In genomic region chr7:66837007-66837406, GRCh38 we compare ENCODE assay signal across 8 cellular contexts.
DNase-seq lines count a peak whose midpoint lies in the region; ATAC-seq, FAIRE-seq and TF ChIP-seq lines count a peak whose summit lies in the region.

No MANE protein-coding gene starts in this region.

- POLR2A ChIA-PET in MCF 10A (lab: Yijun Ruan, JAX) = no interaction called here

- H3K27ac Mint-ChIP-seq in MCF 10A (ENCODE audit: low read depth, unreplicated experiment) = no peak overlapping the region

- TF ChIP-seq CTCF in MCF 10A (IDR thresholded peaks at IDR 0.05; ENCODE audit: unreplicated experiment) = peak; percentile 64
- TF ChIP-seq CTCF in breast epithelium (IDR thresholded peaks at IDR 0.05) = no peak
- TF ChIP-seq CTCF in OCI-LY3 (IDR thresholded peaks at IDR 0.05; ENCODE audit: low read depth, low read length) = peak; percentile 66
- TF ChIP-seq CTCF in colonic mucosa (IDR thresholded peaks at IDR 0.05) = no peak
- TF ChIP-seq CTCF in gastroesophageal sphincter (IDR thresholded peaks at IDR 0.05) = no peak

- no peak for ATAC-seq in HG03196 (IDR thresholded peaks at IDR 0.05; ENCODE audit: unreplicated experiment)
- ATAC-seq in gastroesophageal sphincter = no peak

- H3K4me3 ChIP-seq in breast epithelium (no peak overlapping the region), OCI-LY3 (ENCODE audit: low read length) (no peak overlapping the region), colonic mucosa (no peak overlapping the region), gastroesophageal sphincter (no peak overlapping the region)

- H3K27ac ChIP-seq in breast epithelium = no peak overlapping the region
- H3K27ac ChIP-seq in OCI-LY3 (ENCODE audit: low read length) = no peak overlapping the region
- no peak overlapping the region for H3K27ac ChIP-seq in colonic mucosa
- H3K27ac ChIP-seq in gastroesophageal sphincter = no peak overlapping the region

- H3K36me3 ChIP-seq in breast epithelium (no peaks in the 10 kb centered on the region), OCI-LY3 (replicated peaks; ENCODE audit: low read depth, low read length) (no peaks in the 10 kb centered on the region), colonic mucosa (no peaks in the 10 kb centered on the region), gastroesophageal sphincter (no peaks in the 10 kb centered on the region)

- H3K4me3 Mint-ChIP-seq in MCF 10A (ENCODE audit: unreplicated experiment) = no peak overlapping the region

- H3K27me3 ChIP-seq in breast epithelium (no peaks in the 10 kb centered on the region), OCI-LY3 (ENCODE audit: low read depth, low read length) (no peaks in the 10 kb centered on the region), colonic mucosa (no peaks in the 10 kb centered on the region), gastroesophageal sphincter (no peaks in the 10 kb centered on the region)

- H3K79me2 ChIP-seq in OCI-LY3 (ENCODE audit: low read length) = no peaks in the 10 kb centered on the region

- CTCF ChIA-PET in MCF 10A (lab: Yijun Ruan, JAX) = interaction anchor here (0.7 to 1.0 kb wide), 2 partner anchors 132 to 163 kb away, joined by 3 to 5 read pairs; no protein-coding TSS in a partner anchor

- H2AFZ ChIP-seq in OCI-LY3 (ENCODE audit: low read depth, low read length) = 0 out of 2 replicates have a peak overlapping the region, but pooled peaks have one; percentile 54

- no peaks in the 10 kb centered on the region for H3K4me1 ChIP-seq in breast epithelium
- no peaks in the 10 kb centered on the region for H3K4me1 ChIP-seq in OCI-LY3 (ENCODE audit: low read length)
- no peaks in the 10 kb centered on the region for H3K4me1 ChIP-seq in colonic mucosa
- no peaks in the 10 kb centered on the region for H3K4me1 ChIP-seq in gastroesophageal sphincter

- H3K27me3 Mint-ChIP-seq in MCF 10A (ENCODE audit: insufficient read depth, unreplicated experiment) = no peaks in the 10 kb centered on the region

- WGBS in gastroesophageal sphincter (ENCODE audit: low coverage in 1 of 2), 2 donors = 20 to 32% methylated on average over 5 of the region's 5 CpGs

- H3K36me3 Mint-ChIP-seq in MCF 10A (ENCODE audit: insufficient read depth, unreplicated experiment) = no peaks in the 10 kb centered on the region

- TF ChIP-seq EP300 in gastroesophageal sphincter (IDR thresholded peaks at IDR 0.05) = no peak

- H3K9ac ChIP-seq in OCI-LY3 (ENCODE audit: low read length) (no peak overlapping the region), colonic mucosa (ENCODE audit: low read depth in 2 of 2, low read length in 2 of 2) (no peak overlapping the region)

- FAIRE-seq in HTR-8/SVneo (lab: Jason Lieb, UNC) = no peak

- H3K9me3 ChIP-seq in breast epithelium (no peaks in the 10 kb centered on the region), OCI-LY3 (ENCODE audit: insufficient read depth, low read length) (no peaks in the 10 kb centered on the region), colonic mucosa (no peaks in the 10 kb centered on the region), gastroesophageal sphincter (no peaks in the 10 kb centered on the region)

- intact Hi-C loops in MCF 10A (cut with micrococcal nuclease) = no loop called here
- intact Hi-C loops in breast epithelium (cut with DNase I; ENCODE audit: low total_unique reads) = no loop called here
- intact Hi-C loops in colonic mucosa (cut with DNase I) = no loop called here

- TF ChIP-seq POLR2A in breast epithelium (IDR thresholded peaks at IDR 0.05) (no peak), gastroesophageal sphincter (IDR thresholded peaks at IDR 0.05) (no peak)

- no TSS peak for BruUV-seq in MCF 10A (replicated peaks; lab: Mats Ljungman, UMichigan)

- no peak overlapping the region for H3K4me2 ChIP-seq in OCI-LY3 (ENCODE audit: low read length)

- H4K20me1 ChIP-seq in OCI-LY3 (ENCODE audit: insufficient read depth, low read length) = no peaks in the 10 kb centered on the region

- no peaks in the 10 kb centered on the region for H3K9me3 Mint-ChIP-seq in MCF 10A (ENCODE audit: unreplicated experiment)

- no peaks in the 10 kb centered on the region for H3K4me1 Mint-ChIP-seq in MCF 10A (ENCODE audit: insufficient read depth, unreplicated experiment)

- DNase-seq in MCF 10A (ENCODE audit: unreplicated experiment) (peak; percentile 78), breast epithelium (ENCODE audit: low spot score in 2 of 2) (no peak), colonic mucosa (peak; percentile 71), HTR-8/SVneo (ENCODE audit: insufficient read length, low spot score) (no peak)
- peak in 2 of 3 donors; percentile 49 to 56 for DNase-seq in stimulated activated CD4-positive, alpha-beta T cell treated with anti-CD3 and anti-CD28 coated beads, Interleukin-12 subunit alpha, Interleukin-12 subunit beta, amount 100 ng/mL, for 48 hours (ENCODE audit: low read depth in 2 of 3, low spot score in 1 of 3)

Comparison
In these comparisons a context has a peak if more than half of its experiments do, and no peak if none do; other contexts are left out.
1. DNase-seq: peak in MCF 10A (single experiment), colonic mucosa (single experiment) and stimulated activated CD4-positive, alpha-beta T cell treated with anti-CD3 and anti-CD28 coated beads, Interleukin-12 subunit alpha, Interleukin-12 subunit beta, amount 100 ng/mL, for 48 hours (2 of 3); none in breast epithelium (0 of 2) and HTR-8/SVneo (single experiment).
2. CTCF ChIP-seq: peak in MCF 10A (single experiment) and OCI-LY3 (single experiment); none in breast epithelium (0 of 3), colonic mucosa (single experiment) and gastroesophageal sphincter (0 of 4).